In genomic region chr7:25117226-25118047, GRCh38 we compare ENCODE assay signal across 9 cellular contexts. TPM values are rescaled to one million over a fixed set of nuclear protein-coding genes. Genes with fewer than 3 reads are reported as not detected.
DNase-seq lines count a peak whose midpoint lies in the region; ATAC-seq and TF ChIP-seq lines count a peak whose summit lies in the region.
"Had no signal": no experiment of that assay in that cellular context is flagged by ENCODE, and none has a peak within 500 bp of the region (broad histone marks: within the 10 kb centered on the region; RNA-seq: fewer than 3 reads in every experiment).

No MANE protein-coding gene starts in this region.

- H3K9me3 ChIP-seq in OCI-LY7 (ENCODE audit: low read length) (0 out of 2 replicates have a peak, but pooled peaks cover 13% of the 10 kb centered on the region), tibial nerve (no peaks in the 10 kb centered on the region)
- no peaks in the 10 kb centered on the region for H3K9me3 ChIP-seq in naive thymus-derived CD4-positive, alpha-beta T cell (ENCODE audit: control insufficient read depth in 2 of 3, low read length in 3 of 3)

- H3K9me3 Mint-ChIP-seq in GM23338: no peaks in the 10 kb centered on the region; the same call in 2 of the 3 replicates
- peaks cover 0 to 5% (median 0%) of the 10 kb centered on the region in 11 donors for H3K9me3 Mint-ChIP-seq in naive thymus-derived CD4-positive, alpha-beta T cell

- DNase-seq in DMS 273 (lab: John Stamatoyannopoulos, UW; ENCODE audit: unreplicated experiment) (peak; percentile 42), DMS 273 treated with DMSO at 0.1 percent for 48 hours (lab: John Stamatoyannopoulos, UW) (no peak), GM23338 (ENCODE audit: low spot score) (no peak), OCI-LY7 (ENCODE audit: low spot score) (peak; percentile 66), tibial nerve (ENCODE audit: low spot score in 2 of 2) (no peak), NCI-H1105 treated with DMSO at 0.1 percent for 48 hours (lab: John Stamatoyannopoulos, UW) (no peak)
- DNase-seq in naive thymus-derived CD4-positive, alpha-beta T cell: no peak
- no peak for DNase-seq in activated effector memory CD4-positive, alpha-beta T cell treated with Interleukin-2 at 50 U/mL for 16 hours
- DNase-seq: NCI-H2081 had no signal

- no TSS peak for BruUV-seq in OCI-LY7 (replicated peaks; lab: Mats Ljungman, UMichigan)

- H3K9me2 ChIP-seq in GM23338 (ENCODE audit: insufficient read depth) (no peaks in the 10 kb centered on the region), OCI-LY7 (ENCODE audit: insufficient read depth, low read length) (no peaks in the 10 kb centered on the region)

- H3K27me3 Mint-ChIP-seq in GM23338 (ENCODE audit: insufficient read depth, low read depth, poor library complexity): peaks cover 5% of the 10 kb centered on the region
- no peaks in the 10 kb centered on the region for H3K27me3 Mint-ChIP-seq in naive thymus-derived CD4-positive, alpha-beta T cell

- H3K27ac ChIP-seq in GM23338 (ENCODE audit: low read depth): no peak overlapping the region
- peak overlapping the region; percentile 42 for H3K27ac ChIP-seq in OCI-LY7 (ENCODE audit: low read depth, low read length, poor library complexity, severe bottlenecking)
- no peak overlapping the region for H3K27ac ChIP-seq in naive thymus-derived CD4-positive, alpha-beta T cell (ENCODE audit: low read depth, low read length)
- peak overlapping the region in 1 of 4 donors; percentile 66 for H3K27ac ChIP-seq in tibial nerve

- intact Hi-C loops in OCI-LY7 (cut with micrococcal nuclease; ENCODE audit: unreplicated experiment): no loop called here
- intact Hi-C loops in naive thymus-derived CD4-positive, alpha-beta T cell (cut with micrococcal nuclease): no loop called here

- H3K4me1 Mint-ChIP-seq in GM23338: no peaks in the 10 kb centered on the region
- peaks cover 0 to 25% (median 11%) of the 10 kb centered on the region in 7 donors for H3K4me1 Mint-ChIP-seq in naive thymus-derived CD4-positive, alpha-beta T cell

- peaks cover 13% of the 10 kb centered on the region for H3K79me2 ChIP-seq in GM23338 (replicated peaks; ENCODE audit: insufficient read depth)
- peaks cover 30% of the 10 kb centered on the region for H3K79me2 ChIP-seq in OCI-LY7 (ENCODE audit: insufficient read depth, low read depth, low read length)

- no peak overlapping the region for H3K27ac Mint-ChIP-seq in GM23338
- H3K27ac Mint-ChIP-seq in naive thymus-derived CD4-positive, alpha-beta T cell: peak overlapping the region in 6 of 9 donors; percentile 24 to 57 (median 32)

- POLR2A ChIA-PET in OCI-LY7 (lab: Charles Lee): interaction anchor here (0.7 to 1.6 kb wide), 4 partner anchors 10 to 263 kb away, joined by 3 to 5 read pairs (median 5); no protein-coding TSS in a partner anchor
- POLR2A ChIA-PET in naive thymus-derived CD4-positive, alpha-beta T cell (lab: Charles Lee): no interaction called here

- H3K4me3 Mint-ChIP-seq in GM23338: no peak overlapping the region
- H3K4me3 Mint-ChIP-seq in naive thymus-derived CD4-positive, alpha-beta T cell: no peak overlapping the region

- TF ChIP-seq EP300 in tibial nerve (IDR thresholded peaks at IDR 0.05): no peak

- H4K20me1 ChIP-seq in GM23338 (replicated peaks; ENCODE audit: insufficient read depth) (peaks cover 25% of the 10 kb centered on the region), OCI-LY7 (ENCODE audit: insufficient read depth, low read length) (peaks cover 30% of the 10 kb centered on the region)

- TF ChIP-seq POLR2A in tibial nerve (IDR thresholded peaks at IDR 0.05): no peak

- WGBS in tibial nerve, 2 donors: 66 to 70% methylated on average over 7 of the region's 7 CpGs

- peak; percentile 12; the same call in 1 of the 3 replicates for ATAC-seq in GM23338
- peak; percentile 64 for ATAC-seq in naive thymus-derived CD4-positive, alpha-beta T cell

- H3K36me3 ChIP-seq in GM23338 (ENCODE audit: insufficient read depth) (peaks cover 22% of the 10 kb centered on the region), OCI-LY7 (ENCODE audit: insufficient read depth, low read length) (peaks cover 81% of the 10 kb centered on the region), tibial nerve (peaks cover 0 to 35% (median 0%) of the 10 kb centered on the region in 3 donors)
- H3K36me3 ChIP-seq in naive thymus-derived CD4-positive, alpha-beta T cell (ENCODE audit: control insufficient read depth in 2 of 3, insufficient read depth in 3 of 3, low read length in 3 of 3): peaks cover 2 to 21% (median 8%) of the 10 kb centered on the region in 3 experiments

- H3K4me2 ChIP-seq in GM23338 (no peak overlapping the region), OCI-LY7 (ENCODE audit: low read length) (peak overlapping the region; percentile 67)

- peaks cover 40% of the 10 kb centered on the region for H3K36me3 Mint-ChIP-seq in GM23338 (ENCODE audit: low read depth)
- peaks cover 0 to 20% (median 10%) of the 10 kb centered on the region in 5 donors for H3K36me3 Mint-ChIP-seq in naive thymus-derived CD4-positive, alpha-beta T cell

- H3K27me3 ChIP-seq in GM23338 (ENCODE audit: insufficient read depth) (no peaks in the 10 kb centered on the region), tibial nerve (no peaks in the 10 kb centered on the region)
- H3K27me3 ChIP-seq in naive thymus-derived CD4-positive, alpha-beta T cell (ENCODE audit: control insufficient read depth in 2 of 2, insufficient read depth in 2 of 2, low read length in 2 of 2): no peaks in the 10 kb centered on the region

- H3K4me3 ChIP-seq in GM23338 (no peak overlapping the region), OCI-LY7 (ENCODE audit: low read depth, low read length, poor library complexity, severe bottlenecking) (peak overlapping the region; percentile 25), tibial nerve (no peak overlapping the region)
- no peak overlapping the region for H3K4me3 ChIP-seq in naive thymus-derived CD4-positive, alpha-beta T cell (ENCODE audit: low read length)

- no peak overlapping the region for H2AFZ ChIP-seq in GM23338
- no peak overlapping the region for H2AFZ ChIP-seq in OCI-LY7 (ENCODE audit: low read length)

- CTCF ChIA-PET in OCI-LY7 (lab: Charles Lee; ENCODE audit: unreplicated experiment): no interaction called here
- CTCF ChIA-PET in naive thymus-derived CD4-positive, alpha-beta T cell (lab: Charles Lee): no interaction called here

- H3F3A ChIP-seq in GM23338 (replicated peaks; ENCODE audit: low read depth): peaks cover 22% of the 10 kb centered on the region

- no peaks in the 10 kb centered on the region for H3K4me1 ChIP-seq in GM23338 (ENCODE audit: insufficient read depth)
- H3K4me1 ChIP-seq in OCI-LY7 (ENCODE audit: insufficient read depth, low read length, poor library complexity, severe bottlenecking): peaks cover 44% of the 10 kb centered on the region
- peaks cover 0 to 3% of the 10 kb centered on the region in 2 donors for H3K4me1 ChIP-seq in naive thymus-derived CD4-positive, alpha-beta T cell (ENCODE audit: control insufficient read depth in 2 of 2, insufficient read depth in 2 of 2, low read length in 2 of 2)
- peaks cover 0 to 7% (median 0%) of the 10 kb centered on the region in 4 donors for H3K4me1 ChIP-seq in tibial nerve

- TF ChIP-seq CTCF in GM23338 (conservative IDR thresholded peaks at IDR 0.05; ENCODE audit: low read depth in 2 of 2) (no peak), OCI-LY7 (conservative IDR thresholded peaks at IDR 0.05; ENCODE audit: low read length) (no peak), tibial nerve (IDR thresholded peaks at IDR 0.05) (no peak)

TF ChIP-seq in GM23338, 12 proteins besides CTCF, POLR2A, EP300 and RAD21 (continues in another document):
- TF ChIP-seq CREB1 (CRISPR knock-in tag; IDR thresholded peaks at IDR 0.05; ENCODE audit: low read depth) (no peak), REST (IDR thresholded peaks at IDR 0.05; ENCODE audit: unreplicated experiment) (no peak), POLR2AphosphoS5 (IDR thresholded peaks at IDR 0.05; ENCODE audit: low read depth) (no peak), JUNB (IDR thresholded peaks at IDR 0.05; ENCODE audit: unreplicated experiment) (no peak), NANOG (IDR thresholded peaks at IDR 0.05; ENCODE audit: borderline replicate concordance) (no peak)

RNA-seq across cellular contexts. Expression of gene CYCS, which starts 7.6 kb away (rescaled TPM):
- total RNA-seq in GM23338 (2014; rRNA removed; shearing (Covaris generic)): 131 and 158 TPM in 2 replicates
- polyA plus RNA-seq in GM23338 (2016; fragmentation: Nextera tagmentation; extraction: Ambion mirVana): 385 and 468 TPM in 2 replicates
- 65.2 and 68.7 TPM in 2 replicates for total RNA-seq in OCI-LY7 (2014; rRNA removed; shearing (Covaris generic))
- total RNA-seq in OCI-LY7 (2022): 153 and 175 TPM in 2 replicates
- total RNA-seq in naive thymus-derived CD4-positive, alpha-beta T cell: 100 to 1,000 TPM in 3 of 5 experiments, 10 to 100 TPM in 2; 40.4 to 130 (median 114) TPM
- polyA plus RNA-seq in naive thymus-derived CD4-positive, alpha-beta T cell: 100 to 1,000 TPM in 1 of 2 donors, 10 to 100 TPM in 1; 68.1 to 115 TPM
- 10 to 100 TPM; 13.3 to 25.6 (median 23.4) TPM for total RNA-seq in tibial nerve

Comparison
In these comparisons a context has a peak if more than half of its experiments do, and no peak if none do; other contexts are left out.
1. DNase-seq: peak in DMS 273 (single experiment) and OCI-LY7 (single experiment); none in DMS 273 treated with DMSO at 0.1 percent for 48 hours (single experiment), GM23338 (single experiment), naive thymus-derived CD4-positive, alpha-beta T cell (0 of 9), tibial nerve (0 of 2), activated effector memory CD4-positive, alpha-beta T cell treated with Interleukin-2 at 50 U/mL for 16 hours (single experiment) and NCI-H1105 treated with DMSO at 0.1 percent for 48 hours (single experiment).